In genomic region chr10:101233863-101234262, GRCh38 we compare ENCODE assay signal across 36 cellular contexts. TPM values are rescaled to one million over a fixed set of nuclear protein-coding genes. Genes with fewer than 3 reads are reported as not detected.
"Had no signal": no experiment of that assay in that cellular context is flagged by ENCODE, and none has a peak within 500 bp of the region (broad histone marks: within the 10 kb centered on the region; RNA-seq: fewer than 3 reads in every experiment).

No MANE protein-coding gene starts in this region.

- H3K36me3 Mint-ChIP-seq: activated naive CD4-positive, alpha-beta T cell treated with anti-CD3 and anti-CD28 coated beads, Interleukin-2, amount 50 U/mL, for 24 hours; brain had no signal

- DNase-seq: activated B cell treated with CpG ODN at 0.5 μM for 24 hours; activated CD4-positive, alpha-beta T cell treated with anti-CD3 and anti-CD28 coated beads for 48 hours; activated CD4-positive, alpha-beta T cell treated with anti-CD3 and anti-CD28 coated beads, Interleukin-2, amount 50 U/mL, for 1 hour; activated CD4-positive, alpha-beta T cell treated with anti-CD3 and anti-CD28 coated beads, Interleukin-2, amount 50 U/mL, for 48 hours; activated CD8-positive, alpha-beta memory T cell treated with anti-CD3 and anti-CD28 coated beads for 24 hours; activated CD8-positive, alpha-beta T cell treated with anti-CD3 and anti-CD28 coated beads for 36 hours; activated effector memory CD4-positive, alpha-beta T cell treated with Interleukin-2 at 50 U/mL for 16 hours; activated gamma-delta T cell treated with Interleukin-2 at 50 U/mL for 16 hours; activated naive CD4-positive, alpha-beta T cell treated with Interleukin-2 at 50 U/mL for 16 hours; activated naive CD8-positive, alpha-beta T cell treated with anti-CD3 and anti-CD28 coated beads for 36 hours; activated naive CD8-positive, alpha-beta T cell treated with anti-CD3 and anti-CD28 coated beads, Interleukin-2, amount 50 U/mL, for 24 hours; activated T-cell treated with anti-CD3 and anti-CD28 coated beads, Interleukin-2, amount 50 U/mL, for 4 hours; adrenal gland; central memory CD4-positive, alpha-beta T cell; cerebellar nuclear complex; colonic mucosa; effector CD8-positive, alpha-beta T cell; foreskin keratinocyte; gastrocnemius medialis; glutamatergic neuron; heart left ventricle; T-helper 1 cell; T-helper 17 cell; T1000; WERI-Rb-1 had no signal

- H3K27ac Mint-ChIP-seq: activated B cell treated with CpG ODN at 0.5 μM for 24 hours; activated CD8-positive, alpha-beta T cell treated with anti-CD3 and anti-CD28 coated beads for 36 hours; activated naive CD4-positive, alpha-beta T cell treated with anti-CD3 and anti-CD28 coated beads, Interleukin-2, amount 50 U/mL, for 24 hours; activated naive CD8-positive, alpha-beta T cell treated with anti-CD3 and anti-CD28 coated beads for 36 hours; activated naive CD8-positive, alpha-beta T cell treated with anti-CD3 and anti-CD28 coated beads, Interleukin-2, amount 50 U/mL, for 24 hours; activated T-helper 17 cell treated with anti-CD3 and anti-CD28 coated beads, Interleukin-2, amount 50 U/mL, for 72 hours; brain; T-helper 17 cell; T-helper 2 cell treated with Interferon-gamma antibody and Interleukin-4, amounts not matched to agents 5 μg/mL and 100 μg/mL, for 36 hours had no signal

- H3K9me3 Mint-ChIP-seq: activated B cell treated with CpG ODN at 0.5 μM for 24 hours; activated CD8-positive, alpha-beta T cell treated with anti-CD3 and anti-CD28 coated beads for 36 hours; activated naive CD4-positive, alpha-beta T cell treated with anti-CD3 and anti-CD28 coated beads, Interleukin-2, amount 50 U/mL, for 24 hours; activated naive CD8-positive, alpha-beta T cell treated with anti-CD3 and anti-CD28 coated beads for 36 hours; activated naive CD8-positive, alpha-beta T cell treated with anti-CD3 and anti-CD28 coated beads, Interleukin-2, amount 50 U/mL, for 24 hours; activated T-cell treated with anti-CD3 and anti-CD28 coated beads, Interleukin-2, amount 50 U/mL, for 4 hours; activated T-helper 17 cell treated with anti-CD3 and anti-CD28 coated beads, Interleukin-2, amount 50 U/mL, for 72 hours; T-helper 2 cell treated with Interferon-gamma antibody and Interleukin-4, amounts not matched to agents 5 μg/mL and 100 μg/mL, for 36 hours had no signal

- H3K9me3 ChIP-seq: adrenal gland, ascending aorta, colonic mucosa, gastrocnemius medialis, heart left ventricle had no signal

- H3K4me3 Mint-ChIP-seq: activated B cell treated with CpG ODN at 0.5 μM for 24 hours; activated CD8-positive, alpha-beta T cell treated with anti-CD3 and anti-CD28 coated beads for 36 hours; activated naive CD4-positive, alpha-beta T cell treated with anti-CD3 and anti-CD28 coated beads, Interleukin-2, amount 50 U/mL, for 24 hours; activated naive CD8-positive, alpha-beta T cell treated with anti-CD3 and anti-CD28 coated beads for 36 hours; activated naive CD8-positive, alpha-beta T cell treated with anti-CD3 and anti-CD28 coated beads, Interleukin-2, amount 50 U/mL, for 24 hours; activated T-cell treated with anti-CD3 and anti-CD28 coated beads, Interleukin-2, amount 50 U/mL, for 4 hours; activated T-helper 17 cell treated with anti-CD3 and anti-CD28 coated beads, Interleukin-2, amount 50 U/mL, for 72 hours; T-helper 17 cell; T-helper 2 cell treated with Interferon-gamma antibody and Interleukin-4, amounts not matched to agents 5 μg/mL and 100 μg/mL, for 36 hours had no signal

- H3K4me3 ChIP-seq: adrenal gland, ascending aorta, breast epithelium, cardiac muscle cell, colonic mucosa, gastrocnemius medialis, heart left ventricle had no signal

- H3K36me3 ChIP-seq: adrenal gland, ascending aorta, breast epithelium, cardiac muscle cell, colonic mucosa, gastrocnemius medialis, heart left ventricle, WERI-Rb-1 had no signal

- H3K27ac ChIP-seq: adrenal gland, ascending aorta, breast epithelium, cardiac muscle cell, colonic mucosa, foreskin keratinocyte, heart left ventricle, WERI-Rb-1 had no signal

- ATAC-seq: activated CD4-positive, CD25-positive, alpha-beta regulatory T cell treated with anti-CD3 and anti-CD28 coated beads, Interleukin-2, amount 50 U/mL, for 24 hours; activated CD8-positive, alpha-beta T cell treated with anti-CD3 and anti-CD28 coated beads for 36 hours; activated naive CD8-positive, alpha-beta T cell treated with anti-CD3 and anti-CD28 coated beads, Interleukin-2, amount 50 U/mL, for 24 hours; activated T-cell treated with anti-CD3 and anti-CD28 coated beads, Interleukin-2, amount 50 U/mL, for 4 hours; activated T-helper 17 cell treated with anti-CD3 and anti-CD28 coated beads, Interleukin-2, amount 50 U/mL, for 72 hours; esophagus mucosa; foreskin keratinocyte; gastrocnemius medialis; heart left ventricle; T-helper 17 cell had no signal

- H3K4me1 ChIP-seq: foreskin keratinocyte had no signal

RNA-seq across cellular contexts. Expression of gene LBX1, which starts 4.6 kb away (rescaled TPM):
- total RNA-seq: activated B cell treated with CpG ODN at 0.5 μM for 24 hours; activated CD8-positive, alpha-beta T cell treated with anti-CD3 and anti-CD28 coated beads for 36 hours; activated naive CD8-positive, alpha-beta T cell treated with anti-CD3 and anti-CD28 coated beads for 36 hours; activated T-cell treated with anti-CD3 and anti-CD28 coated beads, Interleukin-2, amount 50 U/mL, for 4 hours; activated T-helper 17 cell treated with anti-CD3 and anti-CD28 coated beads, Interleukin-2, amount 50 U/mL, for 72 hours; ascending aorta; breast epithelium; cardiac muscle cell; colonic mucosa; dermis microvascular lymphatic vessel endothelial cell; epithelial cell of proximal tubule; esophagus mucosa; foreskin keratinocyte; T-helper 17 cell had no signal
- polyA plus RNA-seq: adrenal gland, cardiac muscle cell, foreskin keratinocyte, heart left ventricle had no signal
